In the genomic region with DNA sequence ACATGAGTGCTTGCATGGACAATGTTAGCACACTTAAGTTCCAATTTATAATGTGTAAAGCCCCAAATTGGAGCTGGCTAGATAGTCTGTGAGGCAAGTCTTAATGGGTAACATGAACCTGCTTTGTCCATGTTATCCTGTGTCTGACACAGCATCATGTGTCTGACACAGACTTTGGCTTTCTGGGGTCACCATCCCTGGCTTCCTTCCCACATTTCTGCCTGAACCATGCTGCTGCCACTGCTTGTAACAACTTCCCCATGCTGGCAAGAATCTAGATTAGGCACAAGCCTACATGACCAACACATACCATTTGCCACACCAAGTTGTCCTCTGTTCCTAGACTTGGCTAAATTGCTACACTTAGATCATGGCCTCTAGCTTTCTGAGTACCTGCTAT, we compare ENCODE assay signal across 17 cellular contexts. TPM values are rescaled to one million over a fixed set of nuclear protein-coding genes. Genes with fewer than 3 reads are reported as not detected.
DNase-seq lines count a peak whose midpoint lies in the region; ATAC-seq, FAIRE-seq and TF ChIP-seq lines count a peak whose summit lies in the region.
"Had no signal": no experiment of that assay in that cellular context is flagged by ENCODE, and none has a peak within 500 bp of the region (broad histone marks: within the 10 kb centered on the region; RNA-seq: fewer than 3 reads in every experiment).

No MANE protein-coding gene starts in this region.

- H3K9ac ChIP-seq in keratinocyte (ENCODE audit: control insufficient read depth, extremely low read depth, insufficient read depth, low read length) = no peak overlapping the region

- no peak overlapping the region for H2AFZ ChIP-seq in keratinocyte (ENCODE audit: control insufficient read depth, low read length)

- peak; percentile 71 for FAIRE-seq in keratinocyte (lab: Jason Lieb, UNC)
- FAIRE-seq: K562 had no signal

- DNase-seq in right atrium auricular region (ENCODE audit: low spot score) = peak; percentile 54
- no peak for DNase-seq in left cardiac atrium
- peak; percentile 42 for DNase-seq in NCI-H69 (lab: John Stamatoyannopoulos, UW)
- DNase-seq in keratinocyte (ENCODE audit: low read depth, low spot score) = no peak
- no peak for DNase-seq in effector memory CD4-positive, alpha-beta T cell
- no peak for DNase-seq in epidermal melanocyte (ENCODE audit: insufficient read length, low spot score)
- DNase-seq: ACHN; CD4-positive, CD25-positive, alpha-beta regulatory T cell; DMS79; NCI-H1092 treated with DMSO at 0.1 percent for 48 hours; NCI-H2171; NCI-H446; NCI-H748 treated with DMSO at 0.1 percent for 48 hours had no signal

- no peaks in the 10 kb centered on the region for H3K79me2 ChIP-seq in keratinocyte (ENCODE audit: control insufficient read depth, insufficient read depth, low read length)

- no peak overlapping the region for H3K4me3 ChIP-seq in right atrium auricular region
- no peak overlapping the region for H3K4me3 ChIP-seq in keratinocyte (ENCODE audit: control insufficient read depth in 2 of 3, extremely low read depth in 1 of 3, insufficient read depth in 2 of 3, low read depth in 1 of 3, low read length in 3 of 3)
- no peak overlapping the region for H3K4me3 ChIP-seq in effector memory CD4-positive, alpha-beta T cell (ENCODE audit: insufficient read depth, low read depth, low read length, poor library complexity, severe bottlenecking)
- H3K4me3 ChIP-seq: HAP-1, K562 had no signal

- no peaks in the 10 kb centered on the region for H3K36me3 ChIP-seq in right atrium auricular region
- no peaks in the 10 kb centered on the region for H3K36me3 ChIP-seq in keratinocyte (ENCODE audit: control insufficient read depth in 2 of 2, extremely low read depth in 1 of 2, insufficient read depth in 2 of 2, low read length in 2 of 2)
- H3K36me3 ChIP-seq in effector memory CD4-positive, alpha-beta T cell (ENCODE audit: control insufficient read depth, insufficient read depth, low read length) = no peaks in the 10 kb centered on the region
- H3K36me3 ChIP-seq: HAP-1 had no signal

- H3K9me3 ChIP-seq in right atrium auricular region (no peaks in the 10 kb centered on the region), keratinocyte (ENCODE audit: control insufficient read depth, low read depth, low read length) (no peaks in the 10 kb centered on the region)
- no peaks in the 10 kb centered on the region for H3K9me3 ChIP-seq in effector memory CD4-positive, alpha-beta T cell (ENCODE audit: control insufficient read depth, low read length)
- H3K9me3 ChIP-seq: HAP-1 had no signal

- intact Hi-C loops in left cardiac atrium (cut with DNase I) = no loop called here

- no peak for ATAC-seq in left cardiac atrium
- ATAC-seq in HG03565 (IDR thresholded peaks at IDR 0.05; ENCODE audit: unreplicated experiment) = no peak
- ATAC-seq: K562 had no signal

- H3K9me1 ChIP-seq in keratinocyte (ENCODE audit: control insufficient read depth, extremely low read depth, insufficient read depth, low read length) = no peaks in the 10 kb centered on the region

- peaks cover 0 to 8% of the 10 kb centered on the region in 2 donors for H3K4me1 ChIP-seq in right atrium auricular region
- peaks cover 39% of the 10 kb centered on the region for H3K4me1 ChIP-seq in keratinocyte (ENCODE audit: control insufficient read depth, extremely low read depth, insufficient read depth, low read length)
- peaks cover 23% of the 10 kb centered on the region for H3K4me1 ChIP-seq in effector memory CD4-positive, alpha-beta T cell (ENCODE audit: control insufficient read depth, insufficient read depth, low read length, poor library complexity, severe bottlenecking)
- H3K4me1 ChIP-seq: HAP-1 had no signal

- H3K27ac ChIP-seq in right atrium auricular region (no peak overlapping the region), keratinocyte (ENCODE audit: control insufficient read depth, insufficient read depth, low read length) (no peak overlapping the region)
- no peak overlapping the region for H3K27ac ChIP-seq in effector memory CD4-positive, alpha-beta T cell (ENCODE audit: insufficient read depth, low read length, poor library complexity, severe bottlenecking)

- dilution Hi-C loops in keratinocyte (cut with MboI; ENCODE audit: extremely low pct_ligation_motif_present, low sequenced_read_pairs) = no loop called here

- TF ChIP-seq CTCF in right atrium auricular region (IDR thresholded peaks at IDR 0.05) (no peak), keratinocyte (optimal IDR thresholded peaks at IDR 0.05 in 1 of 3, IDR thresholded peaks at IDR 0.05 in 1 of 3, conservative IDR thresholded peaks at IDR 0.05 in 1 of 3; ENCODE audit: extremely low read depth in 1 of 3, insufficient read depth in 2 of 3, low read length in 3 of 3) (no peak)

- no peak overlapping the region for H3K4me2 ChIP-seq in keratinocyte (ENCODE audit: control insufficient read depth, extremely low read depth, insufficient read depth, low read depth, low read length)

- no peaks in the 10 kb centered on the region for H4K20me1 ChIP-seq in keratinocyte (ENCODE audit: control insufficient read depth, extremely low read depth, insufficient read depth, low read length)

- no peaks in the 10 kb centered on the region for H3K27me3 ChIP-seq in right atrium auricular region
- H3K27me3 ChIP-seq in keratinocyte (ENCODE audit: control insufficient read depth, extremely low read depth, insufficient read depth, low read length) = no peaks in the 10 kb centered on the region
- no peaks in the 10 kb centered on the region for H3K27me3 ChIP-seq in effector memory CD4-positive, alpha-beta T cell (replicated peaks; ENCODE audit: control insufficient read depth, insufficient read depth, low read length, poor library complexity, severe bottlenecking)

RNA-seq across cellular contexts. Expression of gene ZBTB7C, which starts 49.8 kb away (rescaled TPM):
- 1 to 10 TPM; 1.8 to 7.7 TPM for total RNA-seq in right atrium auricular region
- 1 to 10 TPM; 4.2 to 5.6 TPM for total RNA-seq in left cardiac atrium
- 0.15 to 0.77 TPM (median 0.58 TPM) in 3 replicates for polyA plus RNA-seq in keratinocyte
- polyA plus RNA-seq in keratinocyte (2011; ENCODE audit: low read depth) = 0.76 TPM
- 0.28 and 0.30 TPM in 2 replicates for polyA plus RNA-seq in keratinocyte (2011; cell fraction: cytosol; rRNA removed)
- 0.72 and 1.1 TPM in 2 replicates for polyA plus RNA-seq in keratinocyte (2011; cell fraction: nucleus; rRNA removed)
- polyA plus RNA-seq in keratinocyte (2012; ENCODE audit: low replicate concordance) = 0.80 and 4.0 TPM in 2 replicates
- 0.22 to 0.66 TPM (median 0.62 TPM) in 3 replicates for polyA minus RNA-seq in keratinocyte
- not detected for polyA minus RNA-seq in keratinocyte (2011; cell fraction: cytosol; rRNA and poly(A)+ RNA removed)
- polyA minus RNA-seq in keratinocyte (2011; cell fraction: nucleus; rRNA and poly(A)+ RNA removed) = 0.32 and 1.1 TPM in 2 replicates
- total RNA-seq: CD4-positive, CD25-positive, alpha-beta regulatory T cell; K562; SK-MEL-5 had no signal
- polyA plus RNA-seq: CD4-positive, CD25-positive, alpha-beta regulatory T cell; K562 had no signal

Comparison
In these comparisons a context has a peak if more than half of its experiments do, and no peak if none do; other contexts are left out.
1. DNase-seq: peak in right atrium auricular region (single experiment) and NCI-H69 (single experiment); none in left cardiac atrium (single experiment), keratinocyte (single experiment), effector memory CD4-positive, alpha-beta T cell (0 of 3) and epidermal melanocyte (single experiment).